Comparison of ENCODE assay signal across 20 cellular contexts in genomic region chr4:165073346-165073745, GRCh38. TPM values are rescaled to one million over a fixed set of nuclear protein-coding genes. Genes with fewer than 3 reads are reported as not detected.
"Had no signal": no experiment of that assay in that cellular context is flagged by ENCODE, and none has a peak within 500 bp of the region (broad histone marks: within the 10 kb centered on the region; RNA-seq: fewer than 3 reads in every experiment).

No MANE protein-coding gene starts in this region.

RNA-seq across cellular contexts. Expression of gene TRIM75, which starts 19.7 kb away (rescaled TPM):
- total RNA-seq: heart left ventricle; left cardiac atrium; left lobe of liver; liver; lower lobe of right lung; mammary epithelial cell; mucosa of descending colon; myocyte; naive thymus-derived CD4-positive, alpha-beta T cell; natural killer cell treated with Interleukin-12 subunit alpha and Interleukin-12 subunit beta and Interleukin-15 and Interleukin-18, amount 100 ng/mL, for 72 hours; occipital lobe; ovary; sigmoid colon; spleen; subcutaneous adipose tissue; suprapubic skin; tibial nerve; ureter; uterus had no signal

RNA-seq across cellular contexts. Expression of gene TRIM60, which starts 41.5 kb away (rescaled TPM):
- total RNA-seq: heart left ventricle; left cardiac atrium; left lobe of liver; liver; lower lobe of right lung; mammary epithelial cell; mucosa of descending colon; myocyte; naive thymus-derived CD4-positive, alpha-beta T cell; natural killer cell treated with Interleukin-12 subunit alpha and Interleukin-12 subunit beta and Interleukin-15 and Interleukin-18, amount 100 ng/mL, for 72 hours; occipital lobe; ovary; prostate gland; sigmoid colon; spleen; subcutaneous adipose tissue; suprapubic skin; ureter; uterus had no signal
